ENCODE assay signal across 20 cellular contexts in genomic region chr3:195066441-195066841, GRCh38.
"Had no signal": no experiment of that assay in that cellular context is flagged by ENCODE, and none has a peak within 500 bp of the region (broad histone marks: within the 10 kb centered on the region; RNA-seq: fewer than 3 reads in every experiment).

No MANE protein-coding gene starts in this region.

- H3K27ac Mint-ChIP-seq: activated naive CD8-positive, alpha-beta T cell treated with anti-CD3 and anti-CD28 coated beads for 36 hours; endodermal cell; memory B cell; stimulated activated naive CD8-positive, alpha-beta T cell treated with anti-CD3 and anti-CD28 coated beads, Interleukin-15, Interleukin-2, amounts not matched to agents 100 ng/mL and 50 ng/mL, for 24 hours had no signal

- H3K27me3 Mint-ChIP-seq: activated naive CD8-positive, alpha-beta T cell treated with anti-CD3 and anti-CD28 coated beads for 36 hours; memory B cell; stimulated activated naive CD8-positive, alpha-beta T cell treated with anti-CD3 and anti-CD28 coated beads, Interleukin-15, Interleukin-2, amounts not matched to agents 100 ng/mL and 50 ng/mL, for 24 hours had no signal

- H3K4me1 Mint-ChIP-seq: activated naive CD8-positive, alpha-beta T cell treated with anti-CD3 and anti-CD28 coated beads for 36 hours had no signal

- H3K27ac ChIP-seq: cardiac muscle cell, colonic mucosa, foreskin keratinocyte, prostate gland, tibial nerve, uterus, VCaP had no signal

- DNase-seq: activated CD4-positive, alpha-beta T cell treated with anti-CD3 and anti-CD28 coated beads, Interleukin-2, amount 50 U/mL, for 1 hour; activated CD4-positive, CD25-positive, alpha-beta regulatory T cell treated with anti-CD3 and anti-CD28 coated beads, Interleukin-2, amount 50 U/mL, for 72 hours; activated CD8-positive, alpha-beta memory T cell treated with anti-CD3 and anti-CD28 coated beads for 24 hours; activated CD8-positive, alpha-beta memory T cell treated with anti-CD3 and anti-CD28 coated beads, Interleukin-2, amount 50 U/mL, for 48 hours; activated naive CD8-positive, alpha-beta T cell treated with anti-CD3 and anti-CD28 coated beads for 36 hours; amniotic stem cell; colonic mucosa; endodermal cell; foreskin keratinocyte; hippocampal formation; islet precursor cell; uterus had no signal

- H3K36me3 ChIP-seq: cardiac muscle cell, colonic mucosa, prostate gland, uterus had no signal

- H3K27me3 ChIP-seq: cardiac muscle cell, colonic mucosa, foreskin keratinocyte, tibial nerve, uterus had no signal

- H3K9me3 ChIP-seq: colonic mucosa, prostate gland, tibial nerve, uterus had no signal

- H3K4me1 ChIP-seq: colonic mucosa, foreskin keratinocyte, prostate gland, tibial nerve, uterus had no signal

- H3K4me3 Mint-ChIP-seq: activated naive CD8-positive, alpha-beta T cell treated with anti-CD3 and anti-CD28 coated beads for 36 hours; endodermal cell; memory B cell; neural crest cell; stimulated activated naive CD8-positive, alpha-beta T cell treated with anti-CD3 and anti-CD28 coated beads, Interleukin-15, Interleukin-2, amounts not matched to agents 100 ng/mL and 50 ng/mL, for 24 hours had no signal

- H3K9me3 Mint-ChIP-seq: memory B cell; neural crest cell; stimulated activated naive CD8-positive, alpha-beta T cell treated with anti-CD3 and anti-CD28 coated beads, Interleukin-15, Interleukin-2, amounts not matched to agents 100 ng/mL and 50 ng/mL, for 24 hours had no signal

- ATAC-seq: foreskin keratinocyte, left lobe of liver had no signal

- H3K4me3 ChIP-seq: cardiac muscle cell, colonic mucosa, prostate gland, tibial nerve, uterus had no signal
